Comparison of ENCODE assay signal across 15 cellular contexts in genomic region chr10:103599907-103600306, GRCh38.
DNase-seq lines count a peak whose midpoint lies in the region; ATAC-seq and TF ChIP-seq lines count a peak whose summit lies in the region.
"Had no signal": no experiment of that assay in that cellular context is flagged by ENCODE, and none has a peak within 500 bp of the region (broad histone marks: within the 10 kb centered on the region; RNA-seq: fewer than 3 reads in every experiment).

No MANE protein-coding gene starts in this region.

- H3K9me3 Mint-ChIP-seq in osteocyte (ENCODE audit: unreplicated experiment): no peaks in the 10 kb centered on the region
- H3K9me3 Mint-ChIP-seq: CD8-positive, alpha-beta T cell; H9 had no signal

- H3K36me3 ChIP-seq in GM23248 (ENCODE audit: low read depth) (peaks cover 13% of the 10 kb centered on the region; the same call in 1 of the 2 replicates), esophagus squamous epithelium (peaks cover 19 to 83% (median 21%) of the 10 kb centered on the region in 3 donors), transverse colon (peaks cover 0 to 5% (median 0%) of the 10 kb centered on the region in 4 donors)
- H3K36me3 ChIP-seq: BE2C had no signal

- no peak overlapping the region for H3K27ac Mint-ChIP-seq in osteocyte (ENCODE audit: unreplicated experiment)
- H3K27ac Mint-ChIP-seq: CD14-positive monocyte; CD8-positive, alpha-beta T cell; H9 had no signal

- peaks cover 15% of the 10 kb centered on the region for H3K36me3 Mint-ChIP-seq in osteocyte (ENCODE audit: unreplicated experiment)

- H3K9me3 ChIP-seq in GM23248 (ENCODE audit: low read depth) (no peaks in the 10 kb centered on the region), esophagus squamous epithelium (no peaks in the 10 kb centered on the region), transverse colon (no peaks in the 10 kb centered on the region)
- H3K9me3 ChIP-seq: BE2C had no signal

- H3K4me1 ChIP-seq in GM23248 (ENCODE audit: insufficient read depth): peaks cover 8% of the 10 kb centered on the region; the same call in 1 of the 2 replicates
- peaks cover 0 to 55% (median 9%) of the 10 kb centered on the region in 3 donors for H3K4me1 ChIP-seq in esophagus squamous epithelium
- H3K4me1 ChIP-seq in transverse colon: peaks cover 0 to 16% (median 10%) of the 10 kb centered on the region in 4 donors

- no peaks in the 10 kb centered on the region for H3K27me3 ChIP-seq in GM23248 (replicated peaks; ENCODE audit: insufficient read depth)
- H3K27me3 ChIP-seq in esophagus squamous epithelium: no peaks in the 10 kb centered on the region
- H3K27me3 ChIP-seq in transverse colon: no peaks in the 10 kb centered on the region
- H3K27me3 ChIP-seq: BE2C had no signal

- H3K27ac ChIP-seq in GM23248: peak overlapping the region; percentile 31; the same call in 1 of the 2 replicates
- peak overlapping the region; percentile 10 to 63 (median 50) for H3K27ac ChIP-seq in esophagus squamous epithelium
- H3K27ac ChIP-seq in substantia nigra (ENCODE audit: low read depth, low read length, poor library complexity, severe bottlenecking): peak overlapping the region; percentile 38
- peak overlapping the region; percentile 16 to 57 (median 49) for H3K27ac ChIP-seq in transverse colon

- no peak for TF ChIP-seq POLR2A in esophagus squamous epithelium (IDR thresholded peaks at IDR 0.05)
- TF ChIP-seq POLR2A in transverse colon (IDR thresholded peaks at IDR 0.05): no peak

- no peak for TF ChIP-seq CTCF in esophagus squamous epithelium (IDR thresholded peaks at IDR 0.05)
- no peak for TF ChIP-seq CTCF in transverse colon (IDR thresholded peaks at IDR 0.05)
- TF ChIP-seq CTCF in osteocyte (IDR thresholded peaks at IDR 0.05): no peak

- H3K27me3 Mint-ChIP-seq in osteocyte (ENCODE audit: unreplicated experiment): no peaks in the 10 kb centered on the region

- no peak for TF ChIP-seq EP300 in transverse colon (IDR thresholded peaks at IDR 0.05; ENCODE audit: low read depth)

- H3K4me3 Mint-ChIP-seq in osteocyte (ENCODE audit: unreplicated experiment): no peak overlapping the region
- H3K4me3 Mint-ChIP-seq: CD14-positive monocyte; CD8-positive, alpha-beta T cell; H9 had no signal

- 53 to 63% methylated on average over 6 of the region's 6 CpGs for WGBS in GM23248 (ENCODE audit: low coverage in 1 of 2, low lambda C conversion rate in 2 of 2, missing lambda C conversion rate in 2 of 2), 2 experiments
- WGBS in esophagus squamous epithelium, 2 donors: 67 to 76% methylated on average over 1 to 4 of the region's 6 CpGs
- 90 to 100% methylated on average over 1 to 6 of the region's 6 CpGs for WGBS in transverse colon (ENCODE audit: low coverage in 1 of 2), 2 donors

- peaks cover 54% of the 10 kb centered on the region for H3F3A ChIP-seq in GM23248 (ENCODE audit: insufficient read depth)

- no peaks in the 10 kb centered on the region for H3K9me2 ChIP-seq in GM23248 (ENCODE audit: insufficient read depth)

- in situ Hi-C loops in GM23248 (cut with MboI) (loop anchor here (5.0 kb wide), 1 partner anchor 82 kb away; no protein-coding TSS in a partner anchor), transverse colon (cut with MboI; ENCODE audit: low pct_ligation_motif_present in 1 of 4, low pct_unique_long_range_greater_than_20kb in 1 of 4, low sequenced_read_pairs in 3 of 4) (loop anchor here (5.0 to 25.0 kb wide), 4 partner anchors 82 to 262 kb away; partner anchors contain the start of gene SH3PXD2A (in 2 of the 4))

- no peak overlapping the region for H3K4me2 ChIP-seq in GM23248 (ENCODE audit: unreplicated experiment)

- ATAC-seq in GM18909 (IDR thresholded peaks at IDR 0.05; ENCODE audit: poor library complexity, unreplicated experiment): no peak
- ATAC-seq: CD8-positive, alpha-beta T cell; GM12878 had no signal

- H4K20me1 ChIP-seq in GM23248 (ENCODE audit: insufficient read depth): no peaks in the 10 kb centered on the region

- H3K4me3 ChIP-seq in GM23248: no peak overlapping the region
- H3K4me3 ChIP-seq in esophagus squamous epithelium: no peak overlapping the region
- no peak overlapping the region for H3K4me3 ChIP-seq in transverse colon
- H3K4me3 ChIP-seq: GM12878 had no signal

- H3K79me2 ChIP-seq in GM23248 (ENCODE audit: insufficient read depth): 0 out of 2 replicates have a peak, but pooled peaks cover 4% of the 10 kb centered on the region

- intact Hi-C loops in esophagus squamous epithelium (cut with DNase I) (loop anchor here (5.0 kb wide), 1 partner anchor 82 kb away; no protein-coding TSS in a partner anchor), transverse colon (cut with DNase I; ENCODE audit: low total_unique reads) (loop anchor here (2.0 kb wide), 1 partner anchor 89 kb away; no protein-coding TSS in a partner anchor)

- H3K4me1 Mint-ChIP-seq in osteocyte (ENCODE audit: unreplicated experiment): peaks cover 8% of the 10 kb centered on the region
- H3K4me1 Mint-ChIP-seq: CD14-positive monocyte had no signal

- no peak overlapping the region for H2AFZ ChIP-seq in GM23248

- peak overlapping the region; percentile 33; the same call in 1 of the 2 replicates for H3K9ac ChIP-seq in GM23248

- DNase-seq in GM23248 (no peak), esophagus squamous epithelium (lab: John Stamatoyannopoulos, UW) (no peak), substantia nigra (lab: John Stamatoyannopoulos, UW) (no peak), transverse colon (no peak), osteocyte (ENCODE audit: extremely low spot score, unreplicated experiment) (no peak), COR-L47 (lab: John Stamatoyannopoulos, UW) (no peak)
- no peak for DNase-seq in activated CD8-positive, alpha-beta memory T cell treated with anti-CD3 and anti-CD28 coated beads for 24 hours
- DNase-seq: BE2C; CD8-positive, alpha-beta T cell; DMS 273 treated with DMSO at 0.1 percent for 48 hours; GOT3; H9 had no signal
